ENCODE assay signal across 1 cellular context in the genomic region with DNA sequence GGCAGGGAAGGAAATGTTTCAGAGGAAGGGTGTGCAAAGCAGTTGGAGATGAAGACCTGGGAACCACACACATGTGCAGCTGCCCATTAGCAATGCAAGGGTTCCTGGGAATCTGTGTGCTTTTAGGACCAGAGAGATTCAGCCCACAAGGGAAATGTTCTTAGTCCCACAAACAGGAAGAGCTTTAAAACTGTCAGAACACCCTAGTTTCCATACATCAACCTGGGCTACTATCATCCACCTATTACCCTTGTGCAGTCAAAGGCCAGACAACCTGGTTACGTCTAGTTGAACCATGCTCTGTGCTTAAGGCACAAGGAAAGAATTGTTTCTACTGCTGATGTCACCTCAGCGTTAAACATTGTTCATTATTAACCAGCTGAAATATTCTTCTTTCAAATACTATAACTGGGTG.
A peak's percentile ranks its signal among the peaks of the same experiment; 100 is the strongest.
TF ChIP-seq lines count a peak whose summit lies in the region.

No MANE protein-coding gene starts in this region.

TF ChIP-seq in GM12878, 131 proteins besides CTCF, POLR2A, EP300 and RAD21 (continued from another document):
- no peak for TF ChIP-seq NFIC (IDR thresholded peaks at IDR 0.05; ENCODE audit: low read depth, low read length)
- TF ChIP-seq SMARCA5 (IDR thresholded peaks at IDR 0.05), result peak; percentile 46; the same call in 1 of the 2 replicates
- TF ChIP-seq, protein P1, sequence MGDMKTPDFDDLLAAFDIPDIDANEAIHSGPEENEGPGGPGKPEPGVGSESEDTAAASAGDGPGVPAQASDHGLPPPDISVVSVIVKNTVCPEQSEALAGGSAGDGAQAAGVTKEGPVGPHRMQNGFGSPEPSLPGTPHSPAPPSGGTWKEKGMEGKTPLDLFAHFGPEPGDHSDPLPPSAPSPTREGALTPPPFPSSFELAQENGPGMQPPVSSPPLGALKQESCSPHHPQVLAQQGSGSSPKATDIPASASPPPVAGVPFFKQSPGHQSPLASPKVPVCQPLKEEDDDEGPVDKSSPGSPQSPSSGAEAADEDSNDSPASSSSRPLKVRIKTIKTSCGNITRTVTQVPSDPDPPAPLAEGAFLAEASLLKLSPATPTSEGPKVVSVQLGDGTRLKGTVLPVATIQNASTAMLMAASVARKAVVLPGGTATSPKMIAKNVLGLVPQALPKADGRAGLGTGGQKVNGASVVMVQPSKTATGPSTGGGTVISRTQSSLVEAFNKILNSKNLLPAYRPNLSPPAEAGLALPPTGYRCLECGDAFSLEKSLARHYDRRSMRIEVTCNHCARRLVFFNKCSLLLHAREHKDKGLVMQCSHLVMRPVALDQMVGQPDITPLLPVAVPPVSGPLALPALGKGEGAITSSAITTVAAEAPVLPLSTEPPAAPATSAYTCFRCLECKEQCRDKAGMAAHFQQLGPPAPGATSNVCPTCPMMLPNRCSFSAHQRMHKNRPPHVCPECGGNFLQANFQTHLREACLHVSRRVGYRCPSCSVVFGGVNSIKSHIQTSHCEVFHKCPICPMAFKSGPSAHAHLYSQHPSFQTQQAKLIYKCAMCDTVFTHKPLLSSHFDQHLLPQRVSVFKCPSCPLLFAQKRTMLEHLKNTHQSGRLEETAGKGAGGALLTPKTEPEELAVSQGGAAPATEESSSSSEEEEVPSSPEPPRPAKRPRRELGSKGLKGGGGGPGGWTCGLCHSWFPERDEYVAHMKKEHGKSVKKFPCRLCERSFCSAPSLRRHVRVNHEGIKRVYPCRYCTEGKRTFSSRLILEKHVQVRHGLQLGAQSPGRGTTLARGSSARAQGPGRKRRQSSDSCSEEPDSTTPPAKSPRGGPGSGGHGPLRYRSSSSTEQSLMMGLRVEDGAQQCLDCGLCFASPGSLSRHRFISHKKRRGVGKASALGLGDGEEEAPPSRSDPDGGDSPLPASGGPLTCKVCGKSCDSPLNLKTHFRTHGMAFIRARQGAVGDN (IDR thresholded peaks at IDR 0.05), result 0 out of 2 replicates have a peak, but pooled peaks have one; percentile 20
- no peak for TF ChIP-seq HCFC1 (IDR thresholded peaks at IDR 0.05; ENCODE audit: low read length)
- TF ChIP-seq, protein P2, sequence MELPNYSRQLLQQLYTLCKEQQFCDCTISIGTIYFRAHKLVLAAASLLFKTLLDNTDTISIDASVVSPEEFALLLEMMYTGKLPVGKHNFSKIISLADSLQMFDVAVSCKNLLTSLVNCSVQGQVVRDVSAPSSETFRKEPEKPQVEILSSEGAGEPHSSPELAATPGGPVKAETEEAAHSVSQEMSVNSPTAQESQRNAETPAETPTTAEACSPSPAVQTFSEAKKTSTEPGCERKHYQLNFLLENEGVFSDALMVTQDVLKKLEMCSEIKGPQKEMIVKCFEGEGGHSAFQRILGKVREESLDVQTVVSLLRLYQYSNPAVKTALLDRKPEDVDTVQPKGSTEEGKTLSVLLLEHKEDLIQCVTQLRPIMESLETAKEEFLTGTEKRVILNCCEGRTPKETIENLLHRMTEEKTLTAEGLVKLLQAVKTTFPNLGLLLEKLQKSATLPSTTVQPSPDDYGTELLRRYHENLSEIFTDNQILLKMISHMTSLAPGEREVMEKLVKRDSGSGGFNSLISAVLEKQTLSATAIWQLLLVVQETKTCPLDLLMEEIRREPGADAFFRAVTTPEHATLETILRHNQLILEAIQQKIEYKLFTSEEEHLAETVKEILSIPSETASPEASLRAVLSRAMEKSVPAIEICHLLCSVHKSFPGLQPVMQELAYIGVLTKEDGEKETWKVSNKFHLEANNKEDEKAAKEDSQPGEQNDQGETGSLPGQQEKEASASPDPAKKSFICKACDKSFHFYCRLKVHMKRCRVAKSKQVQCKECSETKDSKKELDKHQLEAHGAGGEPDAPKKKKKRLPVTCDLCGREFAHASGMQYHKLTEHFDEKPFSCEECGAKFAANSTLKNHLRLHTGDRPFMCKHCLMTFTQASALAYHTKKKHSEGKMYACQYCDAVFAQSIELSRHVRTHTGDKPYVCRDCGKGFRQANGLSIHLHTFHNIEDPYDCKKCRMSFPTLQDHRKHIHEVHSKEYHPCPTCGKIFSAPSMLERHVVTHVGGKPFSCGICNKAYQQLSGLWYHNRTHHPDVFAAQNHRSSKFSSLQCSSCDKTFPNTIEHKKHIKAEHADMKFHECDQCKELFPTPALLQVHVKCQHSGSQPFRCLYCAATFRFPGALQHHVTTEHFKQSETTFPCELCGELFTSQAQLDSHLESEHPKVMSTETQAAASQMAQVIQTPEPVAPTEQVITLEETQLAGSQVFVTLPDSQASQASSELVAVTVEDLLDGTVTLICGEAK (IDR thresholded peaks at IDR 0.05; ENCODE audit: borderline replicate concordance), result no peak
- TF ChIP-seq LARP7 (IDR thresholded peaks at IDR 0.05), result 0 out of 2 replicates have a peak, but pooled peaks have one; percentile 31
- 0 out of 2 replicates have a peak, but pooled peaks have one; percentile 38 for TF ChIP-seq NKRF (conservative IDR thresholded peaks at IDR 0.05)
- TF ChIP-seq RBBP5 (conservative IDR thresholded peaks at IDR 0.05), result no peak
